In genomic region chr2:211093743-211094303, GRCh38 we compare ENCODE assay signal across 8 cellular contexts.
A peak's percentile ranks its signal among the peaks of the same experiment; 100 is the strongest.
DNase-seq lines count a peak whose midpoint lies in the region; ATAC-seq and TF ChIP-seq lines count a peak whose summit lies in the region.

No MANE protein-coding gene starts in this region.

- no peaks in the 10 kb centered on the region for H3K27me3 ChIP-seq in dorsolateral prefrontal cortex
- H3K27me3 ChIP-seq in MG63: no peaks in the 10 kb centered on the region

- no peak overlapping the region for H3K4me3 Mint-ChIP-seq in osteocyte (ENCODE audit: unreplicated experiment)

- no peak overlapping the region for H3K27ac ChIP-seq in dorsolateral prefrontal cortex

- no peaks in the 10 kb centered on the region for H3K36me3 ChIP-seq in MG63

- no peaks in the 10 kb centered on the region for H3K36me3 Mint-ChIP-seq in osteocyte (ENCODE audit: unreplicated experiment)

- peak; percentile 3 to 30 for DNase-seq in NCI-H2081 (lab: John Stamatoyannopoulos, UW)
- DNase-seq in NCI-H2081 treated with DMSO at 0.1 percent for 48 hours (lab: John Stamatoyannopoulos, UW): no peak
- DNase-seq in astrocyte of the spinal cord (ENCODE audit: low read depth, low spot score): no peak
- no peak for DNase-seq in osteocyte (ENCODE audit: extremely low spot score, unreplicated experiment)
- DNase-seq in dorsolateral prefrontal cortex: no peak
- DNase-seq in MG63: no peak
- DNase-seq in SIG-M5 treated with dmso at 0.1 percent for 504 hours (lab: John Stamatoyannopoulos, UW; ENCODE audit: unreplicated experiment): no peak

- intact Hi-C loops in dorsolateral prefrontal cortex (cut with DNase I): no loop called here

- in situ Hi-C loops in astrocyte of the spinal cord (cut with HindIII; ENCODE audit: low sequenced_read_pairs): no loop called here

- TF ChIP-seq CTCF in astrocyte of the spinal cord (IDR thresholded peaks at IDR 0.05; ENCODE audit: low read depth, low read length) (peak; percentile 59), osteocyte (IDR thresholded peaks at IDR 0.05) (peak; percentile 38), dorsolateral prefrontal cortex (IDR thresholded peaks at IDR 0.05 in 54 of 56, conservative IDR thresholded peaks at IDR 0.05 in 2 of 56; ENCODE audit: low read depth in 1 of 56, partially characterized antibody in 56 of 56) (peak in 10 of 56 donors; percentile 7 to 31 (median 15))

- no peaks in the 10 kb centered on the region for H3K4me1 Mint-ChIP-seq in osteocyte (ENCODE audit: unreplicated experiment)

- H3K9me3 ChIP-seq in MG63: no peaks in the 10 kb centered on the region

- peak; percentile 55 for ATAC-seq in HG03135 (IDR thresholded peaks at IDR 0.05; ENCODE audit: unreplicated experiment)

- peaks cover 7% of the 10 kb centered on the region for H3K9me3 Mint-ChIP-seq in osteocyte (ENCODE audit: unreplicated experiment)

- H3K4me3 ChIP-seq in astrocyte of the spinal cord (ENCODE audit: low read depth, low read length) (no peak overlapping the region), dorsolateral prefrontal cortex (no peak overlapping the region), MG63 (no peak overlapping the region)

- peaks cover 15% of the 10 kb centered on the region for H3K27me3 Mint-ChIP-seq in osteocyte (ENCODE audit: unreplicated experiment)

- H3K27ac Mint-ChIP-seq in osteocyte (ENCODE audit: unreplicated experiment): no peak overlapping the region

Comparison
In these comparisons a context has a peak if more than half of its experiments do, and no peak if none do; other contexts are left out.
1. DNase-seq: peak in NCI-H2081 (2 of 2); none in NCI-H2081 treated with DMSO at 0.1 percent for 48 hours (single experiment), astrocyte of the spinal cord (single experiment), osteocyte (single experiment), dorsolateral prefrontal cortex (0 of 10), MG63 (single experiment) and SIG-M5 treated with dmso at 0.1 percent for 504 hours (single experiment).